11 cellular contexts compared by ENCODE assay signal in genomic region chr3:45592405-45592804, GRCh38. TPM values are rescaled to one million over a fixed set of nuclear protein-coding genes. Genes with fewer than 3 reads are reported as not detected.
DNase-seq lines count a peak whose midpoint lies in the region; ATAC-seq and TF ChIP-seq lines count a peak whose summit lies in the region.
"Had no signal": no experiment of that assay in that cellular context is flagged by ENCODE, and none has a peak within 500 bp of the region (broad histone marks: within the 10 kb centered on the region; RNA-seq: fewer than 3 reads in every experiment).

No MANE protein-coding gene starts in this region.

- H3K36me3 Mint-ChIP-seq in activated T-cell treated with anti-CD3 and anti-CD28 coated beads, Interleukin-2, amount 50 U/mL, for 4 hours (ENCODE audit: insufficient read depth): peaks cover 3% of the 10 kb centered on the region
- H3K36me3 Mint-ChIP-seq in immature natural killer cell: no peaks in the 10 kb centered on the region

- no peaks in the 10 kb centered on the region for H3K9me2 ChIP-seq in hepatocyte (replicated peaks; ENCODE audit: insufficient read depth)

- H3K36me3 ChIP-seq in spleen (no peaks in the 10 kb centered on the region), hepatocyte (replicated peaks; ENCODE audit: insufficient read depth, low read depth) (no peaks in the 10 kb centered on the region), tibial artery (no peaks in the 10 kb centered on the region)
- H3K36me3 ChIP-seq: neutrophil, Peyer's patch had no signal

- H3K27me3 ChIP-seq in spleen (replicated peaks in 1 of 7) (no peaks in the 10 kb centered on the region), hepatocyte (no peaks in the 10 kb centered on the region), tibial artery (no peaks in the 10 kb centered on the region)
- H3K27me3 ChIP-seq: neutrophil, Peyer's patch had no signal

- peak overlapping the region; percentile 78 for H3K4me3 Mint-ChIP-seq in activated T-cell treated with anti-CD3 and anti-CD28 coated beads, Interleukin-2, amount 50 U/mL, for 4 hours
- H3K4me3 Mint-ChIP-seq in immature natural killer cell: peak overlapping the region; percentile 81 to 90 (median 89)

- H3K9me3 Mint-ChIP-seq in activated T-cell treated with anti-CD3 and anti-CD28 coated beads, Interleukin-2, amount 50 U/mL, for 4 hours: no peaks in the 10 kb centered on the region
- no peaks in the 10 kb centered on the region for H3K9me3 Mint-ChIP-seq in immature natural killer cell

- no peaks in the 10 kb centered on the region for H4K20me1 ChIP-seq in hepatocyte (ENCODE audit: insufficient read depth, poor library complexity, severe bottlenecking)

- no peak for TF ChIP-seq CTCF in spleen (IDR thresholded peaks at IDR 0.05 in 8 of 11, conservative IDR thresholded peaks at IDR 0.05 in 3 of 11)
- TF ChIP-seq CTCF in hepatocyte (IDR thresholded peaks at IDR 0.05; ENCODE audit: poor library complexity): no peak
- TF ChIP-seq CTCF in tibial artery (IDR thresholded peaks at IDR 0.05): no peak

- peak overlapping the region in 7 of 8 donors; percentile 81 to 96 (median 90) for H3K27ac ChIP-seq in spleen
- H3K27ac ChIP-seq in hepatocyte: no peak overlapping the region
- peak overlapping the region in 1 of 2 donors; percentile 95 for H3K27ac ChIP-seq in tibial artery
- H3K27ac ChIP-seq: neutrophil had no signal

- no peak for ATAC-seq in activated T-cell treated with anti-CD3 and anti-CD28 coated beads, Interleukin-2, amount 50 U/mL, for 4 hours
- no peak for ATAC-seq in HG02938 (IDR thresholded peaks at IDR 0.05; ENCODE audit: unreplicated experiment)

- no peaks in the 10 kb centered on the region for H3K27me3 Mint-ChIP-seq in activated T-cell treated with anti-CD3 and anti-CD28 coated beads, Interleukin-2, amount 50 U/mL, for 4 hours (ENCODE audit: low read depth)
- peaks cover 0 to 11% (median 7%) of the 10 kb centered on the region in 3 donors for H3K27me3 Mint-ChIP-seq in immature natural killer cell (ENCODE audit: low read depth in 3 of 3)

- intact Hi-C loops in spleen (cut with DNase I; ENCODE audit: low total_unique reads) (no loop called here), tibial artery (cut with DNase I; ENCODE audit: low total_unique reads) (loop anchor here (5.0 to 10.0 kb wide), 3 partner anchors 65 to 392 kb away; no protein-coding TSS in a partner anchor)

- no peaks in the 10 kb centered on the region for H3K9me3 ChIP-seq in spleen
- H3K9me3 ChIP-seq in hepatocyte (ENCODE audit: low read depth): no peaks in the 10 kb centered on the region
- no peaks in the 10 kb centered on the region for H3K9me3 ChIP-seq in tibial artery
- H3K9me3 ChIP-seq: neutrophil, Peyer's patch had no signal

- peaks cover 37% of the 10 kb centered on the region for H3K4me1 Mint-ChIP-seq in activated T-cell treated with anti-CD3 and anti-CD28 coated beads, Interleukin-2, amount 50 U/mL, for 4 hours (ENCODE audit: low read depth)
- peaks cover 43 to 47% of the 10 kb centered on the region in 2 donors for H3K4me1 Mint-ChIP-seq in immature natural killer cell

- DNase-seq in activated T-cell treated with anti-CD3 and anti-CD28 coated beads, Interleukin-2, amount 50 U/mL, for 4 hours: no peak
- no peak for DNase-seq in activated T-cell treated with anti-CD3 and anti-CD28 coated beads for 4 hours
- DNase-seq in NCI-H226: peak; percentile 1
- DNase-seq in immature natural killer cell: no peak
- DNase-seq in spleen: peak; percentile 42
- DNase-seq in hepatocyte (ENCODE audit: low spot score): no peak
- no peak for DNase-seq in tibial artery

- no peak overlapping the region for H2AFZ ChIP-seq in hepatocyte

- peaks cover 33% of the 10 kb centered on the region for H3K79me2 ChIP-seq in hepatocyte

- H3K4me2 ChIP-seq in hepatocyte: no peak overlapping the region

- WGBS in spleen, 5 donors: 83 to 85% (median 84%) methylated on average over 5 of the region's 5 CpGs
- 87% methylated on average over 5 of the region's 5 CpGs for WGBS in hepatocyte (ENCODE audit: low lambda C conversion rate, missing lambda C conversion rate)

- H3K4me3 ChIP-seq in spleen (no peak overlapping the region), hepatocyte (no peak overlapping the region), tibial artery (no peak overlapping the region)

- H3K27ac Mint-ChIP-seq in immature natural killer cell: peak overlapping the region; percentile 80 to 94 (median 86)
- H3K27ac Mint-ChIP-seq: H9 had no signal

- TF ChIP-seq POLR2A in spleen (IDR thresholded peaks at IDR 0.05): no peak

- H3K4me1 ChIP-seq in spleen: peaks cover 37 to 52% (median 44%) of the 10 kb centered on the region in 6 donors
- H3K4me1 ChIP-seq in hepatocyte (ENCODE audit: insufficient read depth): peaks cover 34% of the 10 kb centered on the region
- peaks cover 5 to 36% (median 28%) of the 10 kb centered on the region in 4 donors for H3K4me1 ChIP-seq in tibial artery

RNA-seq across cellular contexts. Expression of gene LIMD1, which starts 2.1 kb away (rescaled TPM):
- total RNA-seq in activated T-cell treated with anti-CD3 and anti-CD28 coated beads, Interleukin-2, amount 50 U/mL, for 4 hours: 10 to 100 TPM; 17.9 to 18.4 (median 18.2) TPM
- polyA plus RNA-seq in immature natural killer cell: 10 to 100 TPM in 1 of 3 donors, 1 to 10 TPM in 1, under 1 TPM in 1; 0.62 to 12.8 (median 3.5) TPM
- total RNA-seq in spleen: 10 to 100 TPM; 41.5 to 58.5 (median 49.8) TPM
- 10 to 100 TPM in 1 of 3 donors, 1 to 10 TPM in 2; 5.3 to 15.9 (median 6.5) TPM for polyA plus RNA-seq in spleen
- total RNA-seq in hepatocyte: 12.1 and 12.5 TPM in 2 replicates
- polyA plus RNA-seq in hepatocyte: 6.7 and 7.3 TPM in 2 replicates

Comparison
In these comparisons a context has a peak if more than half of its experiments do, and no peak if none do; other contexts are left out.
1. DNase-seq: peak in NCI-H226 (single experiment) and spleen (single experiment); none in activated T-cell treated with anti-CD3 and anti-CD28 coated beads, Interleukin-2, amount 50 U/mL, for 4 hours (single experiment), activated T-cell treated with anti-CD3 and anti-CD28 coated beads for 4 hours (single experiment), immature natural killer cell (0 of 3), hepatocyte (single experiment) and tibial artery (0 of 2).